In the genomic region with DNA sequence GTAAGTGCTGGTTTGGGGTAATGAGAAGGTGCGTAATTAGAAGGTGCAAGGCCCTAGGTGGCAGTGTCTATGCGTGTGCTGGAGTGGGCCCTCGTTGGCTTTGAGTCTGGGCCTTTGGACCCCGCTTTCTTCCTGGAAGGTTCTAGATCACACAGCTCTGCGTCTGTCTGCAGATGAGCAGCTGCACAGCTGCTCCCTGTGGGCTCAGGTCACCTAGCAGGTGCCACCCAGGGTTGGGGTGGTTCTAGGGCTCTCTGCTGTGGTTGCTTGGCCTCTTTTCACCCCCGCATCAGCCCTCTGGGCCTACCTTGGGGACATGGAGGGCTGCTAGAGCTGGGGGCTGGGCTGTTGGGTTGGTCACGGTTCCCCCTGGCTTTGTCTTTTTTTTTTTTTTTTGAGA, we compare ENCODE assay signal across 13 cellular contexts. TPM values are rescaled to one million over a fixed set of nuclear protein-coding genes. Genes with fewer than 3 reads are reported as not detected.
DNase-seq lines count a peak whose midpoint lies in the region; ATAC-seq and TF ChIP-seq lines count a peak whose summit lies in the region.
"Had no signal": no experiment of that assay in that cellular context is flagged by ENCODE, and none has a peak within 500 bp of the region (broad histone marks: within the 10 kb centered on the region; RNA-seq: fewer than 3 reads in every experiment).

No MANE protein-coding gene starts in this region.

- H3K9ac ChIP-seq in endodermal cell (ENCODE audit: extremely low read depth, low read length, poor library complexity, severe bottlenecking), result no peak overlapping the region

- H3K4me1 ChIP-seq in right atrium auricular region (peaks cover 4 to 66% of the 10 kb centered on the region in 2 donors), adrenal gland (replicated peaks in 1 of 2) (peaks cover 0 to 30% of the 10 kb centered on the region in 2 donors), endodermal cell (ENCODE audit: control insufficient read depth, insufficient read depth, low read length) (no peaks in the 10 kb centered on the region)

- POLR2A ChIA-PET in naive thymus-derived CD8-positive, alpha-beta T cell (lab: Charles Lee), result interaction anchor here (0.5 kb wide), 1 partner anchor 10 kb away, joined by 4 read pairs; a partner anchor contains a TSS

- ATAC-seq in Right ventricle myocardium superior (ENCODE audit: poor library complexity) (no peak), HG02885 (IDR thresholded peaks at IDR 0.05; ENCODE audit: poor library complexity, unreplicated experiment) (no peak)
- no peak for ATAC-seq in naive thymus-derived CD8-positive, alpha-beta T cell
- ATAC-seq: activated CD4-positive, CD25-positive, alpha-beta regulatory T cell treated with anti-CD3 and anti-CD28 coated beads, Interleukin-2, amount 50 U/mL, for 24 hours had no signal

- TF ChIP-seq CTCF in right atrium auricular region (IDR thresholded peaks at IDR 0.05), result no peak
- TF ChIP-seq CTCF in adrenal gland (IDR thresholded peaks at IDR 0.05), result no peak
- no peak for TF ChIP-seq CTCF in endodermal cell (conservative IDR thresholded peaks at IDR 0.05)

- WGBS in adrenal gland, 4 donors, result 87 to 94% (median 92%) methylated on average over 5 to 7 of the region's 7 CpGs
- 94 to 100% methylated on average over 3 to 7 of the region's 7 CpGs for WGBS in endodermal cell (ENCODE audit: insufficient coverage in 1 of 2, insufficient read length in 1 of 2), 2 experiments

- H3K9me3 ChIP-seq in right atrium auricular region (no peaks in the 10 kb centered on the region), adrenal gland (replicated peaks in 1 of 3) (no peaks in the 10 kb centered on the region), endodermal cell (ENCODE audit: control insufficient read depth, low read length) (no peaks in the 10 kb centered on the region)

- H3K27me3 ChIP-seq in right atrium auricular region, result no peaks in the 10 kb centered on the region
- no peaks in the 10 kb centered on the region for H3K27me3 ChIP-seq in adrenal gland
- H3K27me3 ChIP-seq in endodermal cell (ENCODE audit: control insufficient read depth, insufficient read depth, low read length, poor library complexity, severe bottlenecking), result no peaks in the 10 kb centered on the region

- peak overlapping the region; percentile 73 for H3K27ac Mint-ChIP-seq in activated T-helper 2 cell treated with anti-CD3 and anti-CD28 coated beads, Interferon-gamma antibody, Interleukin-2, Interleukin-4, amounts not matched to agents 10 μg/mL and 5 μg/mL and 100 μg/mL, durations not matched to agents 14 hours and 24 hours and 36 hours
- H3K27ac Mint-ChIP-seq in naive thymus-derived CD8-positive, alpha-beta T cell, result peak overlapping the region in 6 of 10 donors; percentile 11 to 93 (median 84)
- H3K27ac Mint-ChIP-seq in endodermal cell, result no peak overlapping the region

- H3K27me3 Mint-ChIP-seq in activated T-helper 2 cell treated with anti-CD3 and anti-CD28 coated beads, Interferon-gamma antibody, Interleukin-2, Interleukin-4, amounts not matched to agents 10 μg/mL and 5 μg/mL and 100 μg/mL, durations not matched to agents 14 hours and 24 hours and 36 hours (ENCODE audit: low read depth), result no peaks in the 10 kb centered on the region
- no peaks in the 10 kb centered on the region for H3K27me3 Mint-ChIP-seq in naive thymus-derived CD8-positive, alpha-beta T cell
- no peaks in the 10 kb centered on the region for H3K27me3 Mint-ChIP-seq in endodermal cell (ENCODE audit: insufficient read depth)

- H3K4me3 ChIP-seq in right atrium auricular region (no peak overlapping the region), adrenal gland (no peak overlapping the region), endodermal cell (ENCODE audit: low read length) (no peak overlapping the region)

- peak overlapping the region; percentile 7 to 36 for H3K27ac ChIP-seq in right atrium auricular region
- peak overlapping the region in 2 of 5 donors; percentile 69 to 78 for H3K27ac ChIP-seq in adrenal gland
- H3K27ac ChIP-seq in endodermal cell (ENCODE audit: low read depth, low read length), result no peak overlapping the region
- H3K27ac ChIP-seq: C4-2B had no signal

- intact Hi-C loops in Right ventricle myocardium superior (cut with DNase I) (no loop called here), adrenal gland (cut with DNase I) (no loop called here)
- intact Hi-C loops in activated T-helper 2 cell treated with anti-CD3 and anti-CD28 coated beads, Interferon-gamma antibody, Interleukin-2, Interleukin-4, amounts not matched to agents 10 μg/mL and 5 μg/mL and 100 μg/mL, durations not matched to agents 14 hours and 24 hours and 36 hours (cut with micrococcal nuclease), result no loop called here

- DNase-seq in right atrium auricular region (ENCODE audit: low spot score), result no peak
- DNase-seq in Right ventricle myocardium superior, result no peak
- DNase-seq in activated T-helper 2 cell treated with anti-CD3 and anti-CD28 coated beads, Interferon-gamma antibody, Interleukin-2, Interleukin-4, amounts not matched to agents 10 μg/mL and 5 μg/mL and 100 μg/mL, durations not matched to agents 14 hours and 24 hours and 36 hours (ENCODE audit: low spot score), result no peak
- no peak for DNase-seq in naive thymus-derived CD8-positive, alpha-beta T cell
- DNase-seq in NCI-H1436 treated with DMSO at 0.1 percent for 48 hours (lab: John Stamatoyannopoulos, UW), result no peak
- no peak for DNase-seq in adrenal gland
- DNase-seq in endodermal cell, result no peak
- DNase-seq: NCI-H446 treated with DMSO at 0.1 percent for 48 hours; stimulated activated naive CD4-positive, alpha-beta T cell had no signal

- H3K4me1 Mint-ChIP-seq in activated T-helper 2 cell treated with anti-CD3 and anti-CD28 coated beads, Interferon-gamma antibody, Interleukin-2, Interleukin-4, amounts not matched to agents 10 μg/mL and 5 μg/mL and 100 μg/mL, durations not matched to agents 14 hours and 24 hours and 36 hours (ENCODE audit: low read depth), result peaks cover 52% of the 10 kb centered on the region
- H3K4me1 Mint-ChIP-seq in naive thymus-derived CD8-positive, alpha-beta T cell, result peaks cover 37 to 78% (median 70%) of the 10 kb centered on the region in 4 donors
- peaks cover 9% of the 10 kb centered on the region for H3K4me1 Mint-ChIP-seq in endodermal cell

- no peak for TF ChIP-seq POLR2A in adrenal gland (IDR thresholded peaks at IDR 0.05)

- H3K4me3 Mint-ChIP-seq in activated T-helper 2 cell treated with anti-CD3 and anti-CD28 coated beads, Interferon-gamma antibody, Interleukin-2, Interleukin-4, amounts not matched to agents 10 μg/mL and 5 μg/mL and 100 μg/mL, durations not matched to agents 14 hours and 24 hours and 36 hours (ENCODE audit: low read depth), result no peak overlapping the region
- peak overlapping the region in 2 of 10 donors; percentile 29 to 55 for H3K4me3 Mint-ChIP-seq in naive thymus-derived CD8-positive, alpha-beta T cell
- H3K4me3 Mint-ChIP-seq in endodermal cell, result no peak overlapping the region

- H3K9me3 Mint-ChIP-seq in activated T-helper 2 cell treated with anti-CD3 and anti-CD28 coated beads, Interferon-gamma antibody, Interleukin-2, Interleukin-4, amounts not matched to agents 10 μg/mL and 5 μg/mL and 100 μg/mL, durations not matched to agents 14 hours and 24 hours and 36 hours, result no peaks in the 10 kb centered on the region
- H3K9me3 Mint-ChIP-seq in naive thymus-derived CD8-positive, alpha-beta T cell, result no peaks in the 10 kb centered on the region
- H3K9me3 Mint-ChIP-seq in endodermal cell, result no peaks in the 10 kb centered on the region
- H3K9me3 Mint-ChIP-seq: nephron had no signal

- peaks cover 7% of the 10 kb centered on the region for H3K36me3 Mint-ChIP-seq in activated T-helper 2 cell treated with anti-CD3 and anti-CD28 coated beads, Interferon-gamma antibody, Interleukin-2, Interleukin-4, amounts not matched to agents 10 μg/mL and 5 μg/mL and 100 μg/mL, durations not matched to agents 14 hours and 24 hours and 36 hours (ENCODE audit: low read depth)
- H3K36me3 Mint-ChIP-seq in naive thymus-derived CD8-positive, alpha-beta T cell, result peaks cover 0 to 5% (median under 1%) of the 10 kb centered on the region in 3 donors
- no peaks in the 10 kb centered on the region for H3K36me3 Mint-ChIP-seq in endodermal cell (ENCODE audit: low read depth)

- no peaks in the 10 kb centered on the region for H3K36me3 ChIP-seq in right atrium auricular region
- no peaks in the 10 kb centered on the region for H3K36me3 ChIP-seq in adrenal gland (replicated peaks in 1 of 2)
- H3K36me3 ChIP-seq in endodermal cell (ENCODE audit: control insufficient read depth, insufficient read depth, low read length), result no peaks in the 10 kb centered on the region

RNA-seq across cellular contexts. Expression of a gene that starts 10.4 kb away (rescaled TPM):
- 1 to 10 TPM; 2.0 to 7.0 TPM for total RNA-seq in right atrium auricular region
- 1.3 TPM for total RNA-seq in Right ventricle myocardium superior
- total RNA-seq in activated T-helper 2 cell treated with anti-CD3 and anti-CD28 coated beads, Interferon-gamma antibody, Interleukin-2, Interleukin-4, amounts not matched to agents 10 μg/mL and 5 μg/mL and 100 μg/mL, durations not matched to agents 14 hours and 24 hours and 36 hours, result 33.5 and 34.5 TPM in 2 replicates
- total RNA-seq in naive thymus-derived CD8-positive, alpha-beta T cell, result 10 to 100 TPM; 11.7 to 12.8 TPM
- polyA plus RNA-seq in naive thymus-derived CD8-positive, alpha-beta T cell, result 1 to 10 TPM; 1.3 to 3.3 (median 2.7) TPM
- 1 to 10 TPM; 4.4 to 8.7 (median 6.4) TPM for total RNA-seq in adrenal gland
- polyA plus RNA-seq in adrenal gland, result 1 to 10 TPM in 2 of 3 donors, under 1 TPM in 1; 0.73 to 4.7 (median 2.3) TPM
- total RNA-seq in endodermal cell, result 1 to 10 TPM; 6.9 to 8.9 TPM
- polyA plus RNA-seq in endodermal cell (2013, experiment 1 of 2), result 7.8 TPM
- 8.4 TPM for polyA plus RNA-seq in endodermal cell (2013, experiment 2 of 2)
